ENCODE assay signal across 8 cellular contexts in genomic region chr4:18057821-18058533, GRCh38.
DNase-seq lines count a peak whose midpoint lies in the region; ATAC-seq lines count a peak whose summit lies in the region.

No MANE protein-coding gene starts in this region.

- ATAC-seq in GM21723 (IDR thresholded peaks at IDR 0.05; ENCODE audit: unreplicated experiment) (peak; percentile 60), HG03442 (IDR thresholded peaks at IDR 0.05; ENCODE audit: unreplicated experiment) (peak; percentile 74)
- no peak for ATAC-seq in stimulated activated memory B cell treated with anti-CD40 and anti-IgM and Interleukin-4, amounts not matched to agents 10 μg/mL and 1 μg/mL and 100 μg/mL, for 72 hours

- DNase-seq in activated naive CD4-positive, alpha-beta T cell (lab: John Stamatoyannopoulos, UW), result no peak
- no peak for DNase-seq in HK-2 (ENCODE audit: unreplicated experiment)
- no peak for DNase-seq in putamen (ENCODE audit: low spot score)
- DNase-seq in DMS 273 treated with DMSO at 0.1 percent for 48 hours (lab: John Stamatoyannopoulos, UW), result no peak

- peaks cover 28% of the 10 kb centered on the region for H3K27me3 Mint-ChIP-seq in activated naive CD4-positive, alpha-beta T cell treated with anti-CD3 and anti-CD28 coated beads, Interleukin-2, amount 50 U/mL, for 24 hours
- H3K27me3 Mint-ChIP-seq in stimulated activated memory B cell treated with anti-CD40 and anti-IgM and Interleukin-4, amounts not matched to agents 10 μg/mL and 1 μg/mL and 100 μg/mL, for 72 hours, result no peaks in the 10 kb centered on the region

- H3K36me3 Mint-ChIP-seq in activated naive CD4-positive, alpha-beta T cell treated with anti-CD3 and anti-CD28 coated beads, Interleukin-2, amount 50 U/mL, for 24 hours, result no peaks in the 10 kb centered on the region
- H3K36me3 Mint-ChIP-seq in stimulated activated memory B cell treated with anti-CD40 and anti-IgM and Interleukin-4, amounts not matched to agents 10 μg/mL and 1 μg/mL and 100 μg/mL, for 72 hours, result no peaks in the 10 kb centered on the region

- H3K4me3 Mint-ChIP-seq in activated naive CD4-positive, alpha-beta T cell treated with anti-CD3 and anti-CD28 coated beads, Interleukin-2, amount 50 U/mL, for 24 hours, result peak overlapping the region; percentile 45
- H3K4me3 Mint-ChIP-seq in stimulated activated memory B cell treated with anti-CD40 and anti-IgM and Interleukin-4, amounts not matched to agents 10 μg/mL and 1 μg/mL and 100 μg/mL, for 72 hours, result no peak overlapping the region

- H3K9me3 Mint-ChIP-seq in activated naive CD4-positive, alpha-beta T cell treated with anti-CD3 and anti-CD28 coated beads, Interleukin-2, amount 50 U/mL, for 24 hours, result peaks cover under 1% of the 10 kb centered on the region
- no peaks in the 10 kb centered on the region for H3K9me3 Mint-ChIP-seq in stimulated activated memory B cell treated with anti-CD40 and anti-IgM and Interleukin-4, amounts not matched to agents 10 μg/mL and 1 μg/mL and 100 μg/mL, for 72 hours

- H3K4me1 Mint-ChIP-seq in activated naive CD4-positive, alpha-beta T cell treated with anti-CD3 and anti-CD28 coated beads, Interleukin-2, amount 50 U/mL, for 24 hours, result peaks cover 14% of the 10 kb centered on the region
- H3K4me1 Mint-ChIP-seq in stimulated activated memory B cell treated with anti-CD40 and anti-IgM and Interleukin-4, amounts not matched to agents 10 μg/mL and 1 μg/mL and 100 μg/mL, for 72 hours, result no peaks in the 10 kb centered on the region

- H3K27ac Mint-ChIP-seq in activated naive CD4-positive, alpha-beta T cell treated with anti-CD3 and anti-CD28 coated beads, Interleukin-2, amount 50 U/mL, for 24 hours, result no peak overlapping the region
- H3K27ac Mint-ChIP-seq in stimulated activated memory B cell treated with anti-CD40 and anti-IgM and Interleukin-4, amounts not matched to agents 10 μg/mL and 1 μg/mL and 100 μg/mL, for 72 hours, result peak overlapping the region; percentile 27
